ENCODE assay signal across 23 cellular contexts in genomic region chrX:8304668-8305067, GRCh38.
"Had no signal": no experiment of that assay in that cellular context is flagged by ENCODE, and none has a peak within 500 bp of the region (broad histone marks: within the 10 kb centered on the region; RNA-seq: fewer than 3 reads in every experiment).

No MANE protein-coding gene starts in this region.

- H3K36me3 ChIP-seq: ascending aorta, cardiac muscle cell had no signal

- H3K27ac ChIP-seq: ascending aorta, cardiac muscle cell had no signal

- H3K36me3 Mint-ChIP-seq: brain had no signal

- DNase-seq: activated CD4-positive, alpha-beta T cell treated with anti-CD3 and anti-CD28 coated beads for 4 hours; activated CD8-positive, alpha-beta memory T cell treated with anti-CD3 and anti-CD28 coated beads, Interleukin-2, amount 50 U/mL, for 48 hours; activated CD8-positive, alpha-beta T cell treated with anti-CD3 and anti-CD28 coated beads, Interleukin-2, amount 10 ng/mL, durations not matched to agents 7 days and 5 days; activated naive CD4-positive, alpha-beta T cell treated with anti-CD3 and anti-CD28 coated beads, Interleukin-2, amount 50 U/mL, for 16 hours; activated T-cell treated with anti-CD3 and anti-CD28 coated beads, Interleukin-2, amount 50 U/mL, for 1 hour; amniotic stem cell; KG1; MM.1S; NCI-H1105; NCI-H1436; NCI-H1694 treated with DMSO at 0.1 percent for 48 hours; NCI-H2081; NCI-H446; NCI-H524; PC-3; SHP77 treated with DMSO at 0.1 percent for 48 hours had no signal

- H3K4me1 ChIP-seq: ascending aorta had no signal

- H3K9me3 ChIP-seq: ascending aorta had no signal

- H3K27ac Mint-ChIP-seq: activated CD8-positive, alpha-beta T cell treated with anti-CD3 and anti-CD28 coated beads, Interleukin-2, amount 10 ng/mL, durations not matched to agents 7 days and 5 days; T-helper 1 cell treated with Interleukin-12 subunit alpha and Interleukin-12 subunit beta and Interleukin-4 antibody, amounts not matched to agents 30 μg/mL and 1 μg/mL, for 36 hours had no signal

- H3K27me3 ChIP-seq: ascending aorta, cardiac muscle cell had no signal

- H3K27me3 Mint-ChIP-seq: brain, IgD-negative memory B cell had no signal

- ATAC-seq: activated CD4-positive, CD25-positive, alpha-beta regulatory T cell treated with anti-CD3 and anti-CD28 coated beads, Interleukin-2, amount 50 U/mL, for 24 hours; activated CD8-positive, alpha-beta T cell treated with anti-CD3 and anti-CD28 coated beads, Interleukin-2, amount 10 ng/mL, durations not matched to agents 7 days and 5 days; PC-3 had no signal

- FAIRE-seq: RCC 7860 had no signal

- H3K4me3 ChIP-seq: ascending aorta, cardiac muscle cell had no signal

- H3K4me1 Mint-ChIP-seq: brain had no signal

- H3K4me3 Mint-ChIP-seq: activated CD8-positive, alpha-beta T cell treated with anti-CD3 and anti-CD28 coated beads, Interleukin-2, amount 10 ng/mL, durations not matched to agents 7 days and 5 days; brain; IgD-negative memory B cell; T-helper 1 cell treated with Interleukin-12 subunit alpha and Interleukin-12 subunit beta and Interleukin-4 antibody, amounts not matched to agents 30 μg/mL and 1 μg/mL, for 36 hours had no signal
